8 cellular contexts compared by ENCODE assay signal in genomic region chr6:31620586-31621319, GRCh38. TPM values are rescaled to one million over a fixed set of nuclear protein-coding genes. Genes with fewer than 3 reads are reported as not detected.
DNase-seq lines count a peak whose midpoint lies in the region; ATAC-seq, FAIRE-seq and TF ChIP-seq lines count a peak whose summit lies in the region.

Gene PRRC2A, plus strand, starts transcription at chr6:31620715. Its CDS starts 2,075 bp downstream, at chr6:31622790.

- no peaks in the 10 kb centered on the region for H3K9me3 ChIP-seq in endothelial cell of umbilical vein (replicated peaks; ENCODE audit: control insufficient read depth, insufficient read depth, low read length)
- H3K9me3 ChIP-seq in mucosa of stomach (ENCODE audit: control insufficient read depth, low read length): no peaks in the 10 kb centered on the region

- TF ChIP-seq POLR2A in GM18951 (IDR thresholded peaks at IDR 0.05; ENCODE audit: extremely low read depth, insufficient read depth, insufficient read length): peak; percentile 48
- TF ChIP-seq POLR2A in endothelial cell of umbilical vein (IDR thresholded peaks at IDR 0.05; ENCODE audit: low read depth, low read length): peak; percentile 86

- H3K27me3 Mint-ChIP-seq in stimulated activated naive CD8-positive, alpha-beta T cell treated with anti-CD3 and anti-CD28 coated beads, Interleukin-15, Interleukin-2, amounts not matched to agents 100 ng/mL and 50 ng/mL, for 24 hours: no peaks in the 10 kb centered on the region

- CTCF ChIA-PET in endothelial cell of umbilical vein (lab: Charles Lee): interaction anchor here (0.9 to 3.9 kb wide), 4 partner anchors 19 to 70 kb away, joined by 3 to 18 read pairs (median 4); partner anchors contain the start of gene BAG6

- POLR2A ChIA-PET in endothelial cell of umbilical vein (lab: Charles Lee): interaction anchor here (1.1 to 2.2 kb wide), 4 partner anchors 13 to 78 kb away, joined by 3 to 4 read pairs (median 3); partner anchors contain the start of gene C6orf47

- H3K36me3 ChIP-seq in endothelial cell of umbilical vein (ENCODE audit: control insufficient read depth in 2 of 2, extremely low read depth in 1 of 2, insufficient read depth in 2 of 2, low read length in 2 of 2) (peaks cover 15 to 21% of the 10 kb centered on the region in 2 experiments), mucosa of stomach (ENCODE audit: control insufficient read depth, insufficient read depth, low read length) (peaks cover 8% of the 10 kb centered on the region)

- in situ Hi-C loops in GM18951 (cut with MboI; ENCODE audit: low sequenced_read_pairs, unreplicated experiment): no loop called here

- H3K4me3 Mint-ChIP-seq in stimulated activated naive CD8-positive, alpha-beta T cell treated with anti-CD3 and anti-CD28 coated beads, Interleukin-15, Interleukin-2, amounts not matched to agents 100 ng/mL and 50 ng/mL, for 24 hours: peak within 1 kb of the TSS; percentile 91

- dilution Hi-C loops in endothelial cell of umbilical vein (cut with MboI; ENCODE audit: extremely low pct_ligation_motif_present, low sequenced_read_pairs): no loop called here

- FAIRE-seq in endothelial cell of umbilical vein (lab: Jason Lieb, UNC): peak; percentile 38

- H3K27me3 ChIP-seq in endothelial cell of umbilical vein (ENCODE audit: control insufficient read depth in 2 of 2, insufficient read depth in 2 of 2, low read length in 2 of 2): no peaks in the 10 kb centered on the region
- H3K27me3 ChIP-seq in mucosa of stomach (ENCODE audit: control insufficient read depth, insufficient read depth, low read length): no peaks in the 10 kb centered on the region

- peak within 1 kb of the TSS; percentile 92 for H3K4me2 ChIP-seq in endothelial cell of umbilical vein (ENCODE audit: insufficient read depth, low read length)

- H3K27ac ChIP-seq in endothelial cell of umbilical vein (ENCODE audit: insufficient read depth, low read depth, low read length): peak within 1 kb of the TSS; percentile 95

- BruUV-seq in endothelial cell of umbilical vein (replicated peaks; lab: Mats Ljungman, UMichigan): no TSS peak

- H3K9me1 ChIP-seq in endothelial cell of umbilical vein (replicated peaks; ENCODE audit: control insufficient read depth, extremely low read depth, insufficient read depth, low read length): no peaks in the 10 kb centered on the region

- TF ChIP-seq CTCF in endothelial cell of umbilical vein (IDR thresholded peaks at IDR 0.05; ENCODE audit: extremely low read depth in 1 of 2, insufficient read depth in 1 of 2, low read depth in 1 of 2, low read length in 2 of 2): no peak

- intact Hi-C loops in endothelial cell of umbilical vein (cut with micrococcal nuclease): loop anchor here (1.0 to 5.0 kb wide), 10 partner anchors 32 to 243 kb away; partner anchors contain the start of genes ABHD16A, BAG6, DDX39B and HSPA1B

- DNase-seq in Ammon's horn (ENCODE audit: low spot score) (peak; percentile 74), NCI-H226 (peak; percentile 62), endothelial cell of umbilical vein (ENCODE audit: low read depth, low spot score) (no peak)
- peak; percentile 79 to 85 for DNase-seq in activated CD4-positive, alpha-beta T cell treated with anti-CD3 and anti-CD28 coated beads, Interleukin-2, amount 50 U/mL, for 48 hours

- H3K4me1 ChIP-seq in endothelial cell of umbilical vein (ENCODE audit: control insufficient read depth, extremely low read depth, insufficient read depth, low read length): peaks cover 13% of the 10 kb centered on the region
- peaks cover 19% of the 10 kb centered on the region for H3K4me1 ChIP-seq in mucosa of stomach (ENCODE audit: control insufficient read depth, insufficient read depth, low read length)

- H3K79me2 ChIP-seq in endothelial cell of umbilical vein (ENCODE audit: control insufficient read depth, insufficient read depth, low read length): peaks cover 48% of the 10 kb centered on the region

- H4K20me1 ChIP-seq in endothelial cell of umbilical vein (replicated peaks; ENCODE audit: control insufficient read depth, extremely low read depth, insufficient read depth, low read length): no peaks in the 10 kb centered on the region

- no peaks in the 10 kb centered on the region for H3K9me3 Mint-ChIP-seq in stimulated activated naive CD8-positive, alpha-beta T cell treated with anti-CD3 and anti-CD28 coated beads, Interleukin-15, Interleukin-2, amounts not matched to agents 100 ng/mL and 50 ng/mL, for 24 hours

- H3K36me3 Mint-ChIP-seq in stimulated activated naive CD8-positive, alpha-beta T cell treated with anti-CD3 and anti-CD28 coated beads, Interleukin-15, Interleukin-2, amounts not matched to agents 100 ng/mL and 50 ng/mL, for 24 hours (ENCODE audit: low read depth): peaks cover 61% of the 10 kb centered on the region

- peak within 1 kb of the TSS; percentile 99 for H3K9ac ChIP-seq in endothelial cell of umbilical vein (replicated peaks; ENCODE audit: extremely low read depth, insufficient read depth, low read length)
- H3K9ac ChIP-seq in mucosa of stomach (ENCODE audit: low read length): peak within 1 kb of the TSS; percentile 98

- H2AFZ ChIP-seq in endothelial cell of umbilical vein (ENCODE audit: low read depth, low read length): peak within 1 kb of the TSS; percentile 65

- peaks cover 51% of the 10 kb centered on the region for H3K4me1 Mint-ChIP-seq in stimulated activated naive CD8-positive, alpha-beta T cell treated with anti-CD3 and anti-CD28 coated beads, Interleukin-15, Interleukin-2, amounts not matched to agents 100 ng/mL and 50 ng/mL, for 24 hours (ENCODE audit: low read depth)

- ATAC-seq in HG03135 (IDR thresholded peaks at IDR 0.05; ENCODE audit: unreplicated experiment): peak; percentile 24

- H3K4me3 ChIP-seq in endothelial cell of umbilical vein (replicated peaks in 1 of 3; ENCODE audit: insufficient read depth in 1 of 3, low read depth in 1 of 3, low read length in 3 of 3) (peak within 1 kb of the TSS; percentile 80 to 99 (median 95)), mucosa of stomach (ENCODE audit: low read length) (peak within 1 kb of the TSS; percentile 82)

- peak within 1 kb of the TSS; percentile 99 for H3K27ac Mint-ChIP-seq in stimulated activated naive CD8-positive, alpha-beta T cell treated with anti-CD3 and anti-CD28 coated beads, Interleukin-15, Interleukin-2, amounts not matched to agents 100 ng/mL and 50 ng/mL, for 24 hours

TF ChIP-seq in endothelial cell of umbilical vein, 7 proteins besides CTCF, POLR2A, EP300 and RAD21:
- TF ChIP-seq FOS (IDR thresholded peaks at IDR 0.05; ENCODE audit: borderline replicate concordance, insufficient read depth, low read length) (no peak), EZH2 (IDR thresholded peaks at IDR 0.05; ENCODE audit: borderline replicate concordance, low read depth, low read length, severe bottlenecking) (no peak), GATA2 (IDR thresholded peaks at IDR 0.05; ENCODE audit: insufficient read depth, insufficient read length, low read depth, low read length) (no peak), MAX (IDR thresholded peaks at IDR 0.05; ENCODE audit: insufficient read depth, insufficient read length) (no peak), MYC (IDR thresholded peaks at IDR 0.05; ENCODE audit: low read depth, low read length) (peak; percentile 32), POLR2AphosphoS5 (IDR thresholded peaks at IDR 0.05; ENCODE audit: insufficient read depth, low read depth, low read length) (peak; percentile 78), JUN (IDR thresholded peaks at IDR 0.05; ENCODE audit: borderline replicate concordance, insufficient read depth, insufficient read length, low read depth) (no peak)
TF ChIP-seq in endothelial cell of umbilical vein: peak in this region for 2.

RNA-seq across cellular contexts. Expression of gene PRRC2A, which starts in this region (rescaled TPM):
- 218 and 229 TPM in 2 replicates for total RNA-seq in endothelial cell of umbilical vein
- polyA plus RNA-seq in endothelial cell of umbilical vein: 88.4 and 114 TPM in 2 replicates
- polyA plus RNA-seq in endothelial cell of umbilical vein (2011; cell fraction: cytosol; rRNA removed): 57.9 and 74.0 TPM in 2 replicates
- polyA plus RNA-seq in endothelial cell of umbilical vein (2011; cell fraction: nucleus; rRNA removed): 222 and 256 TPM in 2 replicates
- 99.1 and 101 TPM in 2 replicates for polyA plus RNA-seq in endothelial cell of umbilical vein (2012)
- polyA minus RNA-seq in endothelial cell of umbilical vein: 67.4 and 76.1 TPM in 2 replicates
- polyA minus RNA-seq in endothelial cell of umbilical vein (2011; cell fraction: cytosol; rRNA and poly(A)+ RNA removed): 53.4 TPM
- 112 and 122 TPM in 2 replicates for polyA minus RNA-seq in endothelial cell of umbilical vein (2011; cell fraction: nucleus; rRNA and poly(A)+ RNA removed)
